Comparison of ENCODE assay signal across 1 cellular context in genomic region chr11:95065336-95065735, GRCh38.
TF ChIP-seq lines count a peak whose summit lies in the region.

No MANE protein-coding gene starts in this region.

TF ChIP-seq in HepG2, 621 proteins besides CTCF, POLR2A, EP300 and RAD21:
- TF ChIP-seq ZNF362 (CRISPR knock-in tag; IDR thresholded peaks at IDR 0.05; ENCODE audit: borderline replicate concordance) (no peak), TP53 (CRISPR knock-in tag; conservative IDR thresholded peaks at IDR 0.05) (peak; percentile 94; the same call in 1 of the 2 replicates)
